In the genomic region with DNA sequence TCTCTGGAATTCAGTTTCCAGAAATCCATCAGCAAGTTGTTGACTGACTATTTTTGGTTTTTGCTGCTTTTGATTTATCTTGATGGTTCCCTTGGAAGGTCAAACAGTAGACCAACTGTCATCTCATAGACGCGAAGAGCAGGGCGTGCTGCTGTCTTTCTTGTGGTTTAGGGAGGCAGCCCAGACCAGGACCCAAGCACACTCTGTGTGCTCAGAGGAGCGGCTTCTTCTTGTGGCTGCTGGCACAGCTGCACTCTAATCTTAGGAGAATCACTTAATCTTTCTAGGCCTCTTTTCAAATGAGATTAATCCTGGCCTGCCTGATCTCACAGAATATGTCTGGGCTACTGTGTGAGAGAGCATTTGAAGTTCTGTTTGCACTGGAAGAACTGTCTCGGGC, we compare ENCODE assay signal across 1 cellular context.
A peak's percentile ranks its signal among the peaks of the same experiment; 100 is the strongest.
TF ChIP-seq lines count a peak whose summit lies in the region.

No MANE protein-coding gene starts in this region.

TF ChIP-seq in K562, 482 proteins besides CTCF, POLR2A, EP300 and RAD21 (continued from another document):
- no peak for TF ChIP-seq TAF7 (tag; IDR thresholded peaks at IDR 0.05)
- no peak for TF ChIP-seq ILF3 (IDR thresholded peaks at IDR 0.05; ENCODE audit: borderline replicate concordance)
- TF ChIP-seq ZNF282 (CRISPR knock-in tag; IDR thresholded peaks at IDR 0.05) = no peak
- TF ChIP-seq ZNF444 (CRISPR knock-in tag; IDR thresholded peaks at IDR 0.05) = no peak
- no peak for TF ChIP-seq TAF15 (IDR thresholded peaks at IDR 0.05; ENCODE audit: low read depth, low read length)
- peak; percentile 68; the same call in 1 of the 2 replicates for TF ChIP-seq ZNF3 (CRISPR knock-in tag; IDR thresholded peaks at IDR 0.05)
- TF ChIP-seq PRDM10 (IDR thresholded peaks at IDR 0.05; ENCODE audit: partially characterized antibody) = no peak
- TF ChIP-seq PHB (CRISPR knock-in tag; IDR thresholded peaks at IDR 0.05) = no peak
- peak; percentile 21 for TF ChIP-seq MEIS2 (IDR thresholded peaks at IDR 0.05; ENCODE audit: partially characterized antibody)
- TF ChIP-seq NCOR1 (IDR thresholded peaks at IDR 0.05) = no peak
- TF ChIP-seq RBFOX2 (IDR thresholded peaks at IDR 0.05; ENCODE audit: low read depth, low read length) = no peak
- no peak for TF ChIP-seq ZKSCAN8 (CRISPR knock-in tag; IDR thresholded peaks at IDR 0.05)
- TF ChIP-seq PPARD (CRISPR knock-in tag; IDR thresholded peaks at IDR 0.05) = no peak
- TF ChIP-seq BMI1 (IDR thresholded peaks at IDR 0.05; ENCODE audit: low read length) = no peak
- no peak for TF ChIP-seq HBP1 (CRISPR knock-in tag; IDR thresholded peaks at IDR 0.05)
- TF ChIP-seq, protein P1, sequence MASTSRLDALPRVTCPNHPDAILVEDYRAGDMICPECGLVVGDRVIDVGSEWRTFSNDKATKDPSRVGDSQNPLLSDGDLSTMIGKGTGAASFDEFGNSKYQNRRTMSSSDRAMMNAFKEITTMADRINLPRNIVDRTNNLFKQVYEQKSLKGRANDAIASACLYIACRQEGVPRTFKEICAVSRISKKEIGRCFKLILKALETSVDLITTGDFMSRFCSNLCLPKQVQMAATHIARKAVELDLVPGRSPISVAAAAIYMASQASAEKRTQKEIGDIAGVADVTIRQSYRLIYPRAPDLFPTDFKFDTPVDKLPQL (IDR thresholded peaks at IDR 0.05; ENCODE audit: extremely low read depth, insufficient read length) = no peak
- peak; percentile 50; the same call in 1 of the 2 replicates for TF ChIP-seq SOX6 (IDR thresholded peaks at IDR 0.05)
- no peak for TF ChIP-seq NR2C1 (IDR thresholded peaks at IDR 0.05)
- TF ChIP-seq NR2C1 (tag; IDR thresholded peaks at IDR 0.05) = 0 out of 2 replicates have a peak, but pooled peaks have one; percentile 7
- TF ChIP-seq E2F8 (IDR thresholded peaks at IDR 0.05; ENCODE audit: low read depth, partially characterized antibody) = no peak
- no peak for TF ChIP-seq HMGN3 (IDR thresholded peaks at IDR 0.05; ENCODE audit: borderline replicate concordance, extremely low read depth, insufficient read length, low read depth, low read length)
- TF ChIP-seq, protein P2, sequence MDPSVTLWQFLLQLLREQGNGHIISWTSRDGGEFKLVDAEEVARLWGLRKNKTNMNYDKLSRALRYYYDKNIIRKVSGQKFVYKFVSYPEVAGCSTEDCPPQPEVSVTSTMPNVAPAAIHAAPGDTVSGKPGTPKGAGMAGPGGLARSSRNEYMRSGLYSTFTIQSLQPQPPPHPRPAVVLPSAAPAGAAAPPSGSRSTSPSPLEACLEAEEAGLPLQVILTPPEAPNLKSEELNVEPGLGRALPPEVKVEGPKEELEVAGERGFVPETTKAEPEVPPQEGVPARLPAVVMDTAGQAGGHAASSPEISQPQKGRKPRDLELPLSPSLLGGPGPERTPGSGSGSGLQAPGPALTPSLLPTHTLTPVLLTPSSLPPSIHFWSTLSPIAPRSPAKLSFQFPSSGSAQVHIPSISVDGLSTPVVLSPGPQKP (CRISPR knock-in tag; IDR thresholded peaks at IDR 0.05) = no peak
- TF ChIP-seq POLR2B (IDR thresholded peaks at IDR 0.05; ENCODE audit: low read depth, partially characterized antibody) = no peak
- TF ChIP-seq, protein P3, sequence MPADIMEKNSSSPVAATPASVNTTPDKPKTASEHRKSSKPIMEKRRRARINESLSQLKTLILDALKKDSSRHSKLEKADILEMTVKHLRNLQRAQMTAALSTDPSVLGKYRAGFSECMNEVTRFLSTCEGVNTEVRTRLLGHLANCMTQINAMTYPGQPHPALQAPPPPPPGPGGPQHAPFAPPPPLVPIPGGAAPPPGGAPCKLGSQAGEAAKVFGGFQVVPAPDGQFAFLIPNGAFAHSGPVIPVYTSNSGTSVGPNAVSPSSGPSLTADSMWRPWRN (IDR thresholded peaks at IDR 0.05; ENCODE audit: low read depth) = peak; percentile 56; the same call in 1 of the 2 replicates
- peak; percentile 36 for TF ChIP-seq CBFA2T3 (IDR thresholded peaks at IDR 0.05)
- TF ChIP-seq ZNF146 (CRISPR knock-in tag; IDR thresholded peaks at IDR 0.05; ENCODE audit: unreplicated experiment) = no peak
- TF ChIP-seq ESRRA (IDR thresholded peaks at IDR 0.05; ENCODE audit: borderline replicate concordance, low read depth) = no peak
TF ChIP-seq in K562: peak in this region for 10.
